7 cellular contexts compared by ENCODE assay signal in the genomic region with DNA sequence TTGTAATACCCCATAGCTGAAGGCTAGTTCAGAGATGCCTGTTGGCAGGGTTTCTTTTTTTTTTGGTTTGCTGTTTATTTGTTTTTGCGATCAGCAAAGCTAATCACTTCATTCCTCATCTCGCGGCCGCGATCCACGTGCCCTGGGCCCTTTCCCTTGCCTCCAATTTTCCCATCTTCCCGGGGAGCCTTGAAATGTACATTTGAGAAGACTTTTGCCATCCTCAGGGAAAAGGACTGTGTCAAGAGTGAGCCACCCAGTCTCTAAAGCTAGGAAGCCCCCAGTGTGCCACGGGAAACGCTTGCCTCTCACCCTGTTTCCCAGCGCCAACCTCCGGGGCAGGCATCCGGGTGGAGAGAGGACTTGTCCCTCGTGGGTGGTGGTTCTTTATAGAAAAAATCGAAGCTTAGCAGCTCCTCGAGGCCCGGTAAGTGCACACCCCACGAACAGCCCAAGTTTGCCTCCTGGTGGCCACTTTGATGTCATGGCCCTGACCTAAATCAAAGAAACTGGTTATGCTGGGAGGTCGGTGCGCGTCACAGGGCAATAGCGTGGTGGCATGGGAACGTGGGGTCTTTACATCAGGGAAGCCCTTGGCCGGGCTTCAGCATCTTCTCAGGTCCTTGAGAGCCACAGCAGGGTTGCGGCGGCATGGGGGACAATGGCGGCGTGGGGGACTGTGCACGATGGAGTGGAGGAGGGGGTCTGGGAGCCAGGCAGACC. TPM values are rescaled to one million over a fixed set of nuclear protein-coding genes. Genes with fewer than 3 reads are reported as not detected.
A peak's percentile ranks its signal among the peaks of the same experiment; 100 is the strongest.
DNase-seq lines count a peak whose midpoint lies in the region; TF ChIP-seq lines count a peak whose summit lies in the region.

No MANE protein-coding gene starts in this region.

- H3K27me3 ChIP-seq in NT2/D1 (ENCODE audit: insufficient read depth, insufficient read length) (no peaks in the 10 kb centered on the region), brain microvascular endothelial cell (replicated peaks) (no peaks in the 10 kb centered on the region), kidney epithelial cell (ENCODE audit: control insufficient read depth, insufficient read depth, low read length) (no peaks in the 10 kb centered on the region)

- CTCF ChIA-PET in GM10248 (lab: Yijun Ruan, JAX) = interaction anchor here (1.0 to 1.6 kb wide), 3 partner anchors 14 to 181 kb away, joined by 3 to 8 read pairs (median 6); no protein-coding TSS in a partner anchor

- H3K36me3 ChIP-seq in NT2/D1 (ENCODE audit: insufficient read depth, insufficient read length, low read length) (peaks cover 4% of the 10 kb centered on the region), brain microvascular endothelial cell (replicated peaks) (no peaks in the 10 kb centered on the region), kidney epithelial cell (ENCODE audit: control insufficient read depth, insufficient read depth, low read length) (no peaks in the 10 kb centered on the region)

- H3K27ac ChIP-seq in brain microvascular endothelial cell = no peak overlapping the region

- no peak overlapping the region for H3K9ac ChIP-seq in NT2/D1 (ENCODE audit: insufficient read length, low read depth)

- H3K4me3 ChIP-seq in NT2/D1 (ENCODE audit: insufficient read length, low read depth) (no peak overlapping the region), brain microvascular endothelial cell (ENCODE audit: low read depth, low read length) (no peak overlapping the region), kidney epithelial cell (ENCODE audit: low read depth, low read length) (no peak overlapping the region)

- in situ Hi-C loops in brain microvascular endothelial cell (cut with HindIII; ENCODE audit: low pct_ligation_motif_present, low sequenced_read_pairs) = no loop called here

- H3K9me3 ChIP-seq in NT2/D1 (ENCODE audit: insufficient read depth, low read length) = no peaks in the 10 kb centered on the region

- POLR2A ChIA-PET in GM10248 (lab: Yijun Ruan, JAX) = interaction anchor here (0.6 kb wide), 1 partner anchor 199 kb away, joined by 4 read pairs; no protein-coding TSS in a partner anchor

- DNase-seq in GM10248 (ENCODE audit: extremely low spot score) (peak; percentile 24), NT2/D1 (ENCODE audit: low read depth, low spot score) (peak; percentile 22), brain microvascular endothelial cell (peak; percentile 33), kidney epithelial cell (ENCODE audit: low read depth) (no peak), cortex of kidney (lab: John Stamatoyannopoulos, UW) (no peak), NCI-H187 (lab: John Stamatoyannopoulos, UW) (no peak)
- DNase-seq in stimulated activated naive CD4-positive, alpha-beta T cell treated with Interleukin-2 at 50 U/mL for 16 hours (lab: John Stamatoyannopoulos, UW) = peak; percentile 23

- no peaks in the 10 kb centered on the region for H3K4me1 ChIP-seq in NT2/D1 (ENCODE audit: insufficient read depth, insufficient read length)

- no peak for TF ChIP-seq CTCF in GM10248 (IDR thresholded peaks at IDR 0.05; ENCODE audit: control extremely low read depth, extremely low read depth, low read depth, missing control alignments)
- TF ChIP-seq CTCF in brain microvascular endothelial cell (IDR thresholded peaks at IDR 0.05; ENCODE audit: low read depth, low read length, missing control alignments) = peak; percentile 76
- TF ChIP-seq CTCF in kidney epithelial cell (IDR thresholded peaks at IDR 0.05; ENCODE audit: insufficient read depth, low read length, poor library complexity, severe bottlenecking) = peak; percentile 50

RNA-seq across cellular contexts. Expression of a gene that starts 42.0 kb away (rescaled TPM):
- 9.2 and 9.4 TPM in 2 replicates for total RNA-seq in kidney epithelial cell

Comparison
In these comparisons a context has a peak if more than half of its experiments do, and no peak if none do; other contexts are left out.
1. DNase-seq: peak in GM10248 (single experiment), NT2/D1 (single experiment), brain microvascular endothelial cell (single experiment) and stimulated activated naive CD4-positive, alpha-beta T cell treated with Interleukin-2 at 50 U/mL for 16 hours (single experiment); none in kidney epithelial cell (single experiment), cortex of kidney (single experiment) and NCI-H187 (0 of 2).